In genomic region chrX:33045245-33045644, GRCh38 we compare ENCODE assay signal across 14 cellular contexts.
DNase-seq lines count a peak whose midpoint lies in the region; ATAC-seq and TF ChIP-seq lines count a peak whose summit lies in the region.
"Had no signal": no experiment of that assay in that cellular context is flagged by ENCODE, and none has a peak within 500 bp of the region (broad histone marks: within the 10 kb centered on the region; RNA-seq: fewer than 3 reads in every experiment).

No MANE protein-coding gene starts in this region.

- H3K27ac ChIP-seq in angular gyrus (ENCODE audit: low read depth, low read length) (peak overlapping the region; percentile 81), mesendoderm (ENCODE audit: low read depth, low read length) (no peak overlapping the region), mammary epithelial cell (ENCODE audit: insufficient read depth, low read depth, low read length) (no peak overlapping the region)

- WGBS in mesendoderm (ENCODE audit: extremely low coverage, insufficient coverage, low lambda C conversion rate) = no CpG with 5 or more reads among the region's 3 CpGs
- WGBS in mammary epithelial cell (ENCODE audit: low coverage, missing lambda C conversion rate) = 61% methylated on average over 2 of the region's 3 CpGs

- no peak overlapping the region for H4K8ac ChIP-seq in mesendoderm (ENCODE audit: low read depth, low read length)

- DNase-seq in H4 (ENCODE audit: low spot score) (peak; percentile 43), mesendoderm (no peak), mammary epithelial cell (no peak), NOMO-1 (lab: John Stamatoyannopoulos, UW; ENCODE audit: unreplicated experiment in 2 of 2) (no peak)
- DNase-seq: C1 segment of cervical spinal cord; Calu3; CD4-positive, alpha-beta T cell; DMS 273 treated with DMSO at 0.1 percent for 48 hours; DMS79 treated with DMSO at 0.1 percent for 48 hours; EL had no signal

- dilution Hi-C loops in mammary epithelial cell (cut with HindIII; ENCODE audit: low sequenced_read_pairs) = no loop called here

- ATAC-seq in GM18861 (IDR thresholded peaks at IDR 0.05; ENCODE audit: unreplicated experiment) (no peak), GM21786 (IDR thresholded peaks at IDR 0.05; ENCODE audit: unreplicated experiment) (no peak)
- ATAC-seq: HCT116 had no signal

- no peaks in the 10 kb centered on the region for H3K4me1 ChIP-seq in mesendoderm (ENCODE audit: control insufficient read depth, low read depth, low read length)
- H3K4me1 ChIP-seq in mammary epithelial cell (ENCODE audit: insufficient read depth, low read length) = no peaks in the 10 kb centered on the region

- H3K9ac ChIP-seq in mesendoderm (ENCODE audit: low read length) (no peak overlapping the region), mammary epithelial cell (ENCODE audit: insufficient read depth, low read length) (no peak overlapping the region)

- intact Hi-C loops in mammary epithelial cell (cut with micrococcal nuclease) = loop anchor here (10.0 kb wide), 1 partner anchor 290 kb away; no protein-coding TSS in a partner anchor

- H3K18ac ChIP-seq in mesendoderm (ENCODE audit: low read length) = peak overlapping the region; percentile 18

- H3K4me2 ChIP-seq in mesendoderm (ENCODE audit: low read length) (no peak overlapping the region), mammary epithelial cell (ENCODE audit: insufficient read depth, low read depth, low read length) (no peak overlapping the region)

- CTCF ChIA-PET in mammary epithelial cell (lab: Charles Lee; ENCODE audit: low non-redundant PET) = no interaction called here

- H3K79me2 ChIP-seq in mesendoderm (ENCODE audit: control insufficient read depth, insufficient read depth, low read length) (no peaks in the 10 kb centered on the region), mammary epithelial cell (ENCODE audit: insufficient read depth, low read length) (no peaks in the 10 kb centered on the region)

- no peak overlapping the region for H3K4ac ChIP-seq in mesendoderm (ENCODE audit: low read depth, low read length)

- no peak overlapping the region for H2BK120ac ChIP-seq in mesendoderm (ENCODE audit: low read depth, low read length)

- H3K36me3 ChIP-seq in mesendoderm (ENCODE audit: control insufficient read depth, insufficient read depth, low read length) = no peaks in the 10 kb centered on the region
- no peaks in the 10 kb centered on the region for H3K36me3 ChIP-seq in mammary epithelial cell (ENCODE audit: insufficient read depth, low read length)

- no peak overlapping the region for H3K4me3 ChIP-seq in mesendoderm (ENCODE audit: low read length)
- H3K4me3 ChIP-seq in mammary epithelial cell (replicated peaks in 1 of 3; ENCODE audit: insufficient read depth in 1 of 3, low read depth in 2 of 3, low read length in 3 of 3) = no peak overlapping the region

- H2AK5ac ChIP-seq in mesendoderm (ENCODE audit: low read length) = no peak overlapping the region

- H3K56ac ChIP-seq in mesendoderm (ENCODE audit: low read length) = no peak overlapping the region

- H3K27me3 ChIP-seq in mesendoderm (ENCODE audit: insufficient read depth, low read length, poor library complexity) (no peaks in the 10 kb centered on the region), mammary epithelial cell (ENCODE audit: insufficient read depth, low read length) (no peaks in the 10 kb centered on the region)

- no peak for TF ChIP-seq CTCF in mammary epithelial cell (conservative IDR thresholded peaks at IDR 0.05 in 1 of 2, IDR thresholded peaks at IDR 0.05 in 1 of 2; ENCODE audit: extremely low read depth in 1 of 2, insufficient read depth in 1 of 2, low read depth in 1 of 2, low read length in 2 of 2)

- no peak overlapping the region for H2AFZ ChIP-seq in mammary epithelial cell (ENCODE audit: low read depth, low read length)

- no peak overlapping the region for H2BK15ac ChIP-seq in mesendoderm (replicated peaks; ENCODE audit: low read depth)

- no peak overlapping the region for H4K5ac ChIP-seq in mesendoderm (ENCODE audit: low read length)

- no peaks in the 10 kb centered on the region for H3K79me1 ChIP-seq in mesendoderm (ENCODE audit: low read length)

- BruUV-seq in mammary epithelial cell (replicated peaks; lab: Mats Ljungman, UMichigan) = no TSS peak

- in situ Hi-C loops in mammary epithelial cell (cut with MboI; ENCODE audit: low sequenced_read_pairs in 2 of 2) = no loop called here

- no peak overlapping the region for H3K23ac ChIP-seq in mesendoderm (ENCODE audit: low read length)

- no peak overlapping the region for H2BK5ac ChIP-seq in mesendoderm (ENCODE audit: low read length)

- no peaks in the 10 kb centered on the region for H4K20me1 ChIP-seq in mammary epithelial cell (ENCODE audit: insufficient read depth, low read length)

- H3K9me3 ChIP-seq in mammary epithelial cell (replicated peaks; ENCODE audit: insufficient read depth, low read length) = no peaks in the 10 kb centered on the region
